In genomic region chr17:18260332-18261145, GRCh38 we compare ENCODE assay signal across 1 cellular context.
A peak's percentile ranks its signal among the peaks of the same experiment; 100 is the strongest.
TF ChIP-seq lines count a peak whose summit lies in the region.

MIEF2 (plus strand) TSS chr17:18260662; CDS start chr17:18262721, 2,059 bp downstream.

TF ChIP-seq in K562, 482 proteins besides CTCF, POLR2A, EP300 and RAD21 (continued from another document):
- TF ChIP-seq VEZF1 (CRISPR knock-in tag; IDR thresholded peaks at IDR 0.05) (peak; percentile 73), ZNF609 (CRISPR knock-in tag; IDR thresholded peaks at IDR 0.05; ENCODE audit: borderline replicate concordance) (no peak), GABPB1 (CRISPR knock-in tag; IDR thresholded peaks at IDR 0.05) (peak; percentile 54; the same call in 1 of the 2 replicates), MED1 (CRISPR knock-in tag; IDR thresholded peaks at IDR 0.05; ENCODE audit: borderline replicate concordance) (no peak), ARID3B (CRISPR knock-in tag; IDR thresholded peaks at IDR 0.05; ENCODE audit: borderline replicate concordance) (no peak), RUNX1 (IDR thresholded peaks at IDR 0.05; ENCODE audit: low read depth) (no peak), SP1 (CRISPR knock-in tag; IDR thresholded peaks at IDR 0.05) (peak; percentile 82; the same call in 1 of the 2 replicates), MAZ (CRISPR knock-in tag; conservative IDR thresholded peaks at IDR 0.05 in 1 of 2, IDR thresholded peaks at IDR 0.05 in 1 of 2) (peak; percentile 61; a peak in 3 of 4 replicates), SP2 (IDR thresholded peaks at IDR 0.05; ENCODE audit: extremely low read depth, low read depth, low read length, poor library complexity, severe bottlenecking) (peak; percentile 67), MAFK (IDR thresholded peaks at IDR 0.05; ENCODE audit: low read length) (no peak), CREB1 (IDR thresholded peaks at IDR 0.05) (peak; percentile 47; the same call in 1 of the 2 replicates), CREB1 (CRISPR knock-in tag; IDR thresholded peaks at IDR 0.05) (peak; percentile 67; the same call in 1 of the 2 replicates), NCOA6 (IDR thresholded peaks at IDR 0.05) (no peak), RBFOX2 (IDR thresholded peaks at IDR 0.05; ENCODE audit: low read depth, low read length) (peak; percentile 69), MTA2 (IDR thresholded peaks at IDR 0.05; ENCODE audit: low read depth) (no peak), TBL1XR1 (IDR thresholded peaks at IDR 0.05; ENCODE audit: low read length in 2 of 2) (no peak), ZNF740 (CRISPR knock-in tag; IDR thresholded peaks at IDR 0.05) (no peak), ZNF740 (tag; IDR thresholded peaks at IDR 0.05) (no peak), MLX (CRISPR knock-in tag; conservative IDR thresholded peaks at IDR 0.05) (no peak), IRF9 (tag; IDR thresholded peaks at IDR 0.05) (no peak), MYNN (IDR thresholded peaks at IDR 0.05) (no peak), MYNN (CRISPR knock-in tag; IDR thresholded peaks at IDR 0.05) (no peak), ZNF217 (CRISPR knock-in tag; IDR thresholded peaks at IDR 0.05) (no peak), GATA2 (CRISPR knock-in tag; IDR thresholded peaks at IDR 0.05) (no peak), ZNF668 (CRISPR knock-in tag; IDR thresholded peaks at IDR 0.05) (no peak), BDP1 (IDR thresholded peaks at IDR 0.05; ENCODE audit: insufficient read depth, insufficient read length) (no peak), RAD51 (IDR thresholded peaks at IDR 0.05; ENCODE audit: borderline replicate concordance, low read depth) (no peak), ZNF174 (CRISPR knock-in tag; IDR thresholded peaks at IDR 0.05) (no peak)
